18 cellular contexts compared by ENCODE assay signal in genomic region chr2:138274421-138275291, GRCh38.
A peak's percentile ranks its signal among the peaks of the same experiment; 100 is the strongest.
DNase-seq lines count a peak whose midpoint lies in the region; ATAC-seq, FAIRE-seq and TF ChIP-seq lines count a peak whose summit lies in the region.
"Had no signal": no experiment of that assay in that cellular context is flagged by ENCODE, and none has a peak within 500 bp of the region (broad histone marks: within the 10 kb centered on the region; RNA-seq: fewer than 3 reads in every experiment).

No MANE protein-coding gene starts in this region.

- H3K4me1 ChIP-seq in Caco-2 (peaks cover 49% of the 10 kb centered on the region), mammary epithelial cell (ENCODE audit: insufficient read depth, low read length) (peaks cover 13% of the 10 kb centered on the region), HepG2 (ENCODE audit: insufficient read depth, low read length) (peaks cover 64% of the 10 kb centered on the region)

- ATAC-seq in HepG2: no peak

- H3K9me3 Mint-ChIP-seq in Caco-2 (ENCODE audit: unreplicated experiment): peaks cover 6% of the 10 kb centered on the region
- no peaks in the 10 kb centered on the region for H3K9me3 Mint-ChIP-seq in activated CD4-positive, alpha-beta T cell treated with anti-CD3 and anti-CD28 coated beads, Interleukin-2, amount 10 ng/mL, durations not matched to agents 7 days and 5 days
- H3K9me3 Mint-ChIP-seq in activated naive CD4-positive, alpha-beta T cell treated with anti-CD3 and anti-CD28 coated beads, Interleukin-2, amount 10 ng/mL, durations not matched to agents 7 days and 5 days: peaks cover 5% of the 10 kb centered on the region
- H3K9me3 Mint-ChIP-seq: activated T-helper 2 cell treated with anti-CD3 and anti-CD28 coated beads, Interferon-gamma antibody, Interleukin-2, Interleukin-4, amounts not matched to agents 10 μg/mL and 5 μg/mL and 100 μg/mL, durations not matched to agents 14 hours and 24 hours and 36 hours; neural crest cell had no signal

- H3K9me3 ChIP-seq in Caco-2: no peaks in the 10 kb centered on the region
- H3K9me3 ChIP-seq in MG63: no peaks in the 10 kb centered on the region; the same call in 1 of the 2 replicates
- H3K9me3 ChIP-seq in mammary epithelial cell (replicated peaks; ENCODE audit: insufficient read depth, low read length): peaks cover 13% of the 10 kb centered on the region
- H3K9me3 ChIP-seq in HepG2 (ENCODE audit: low read length): no peaks in the 10 kb centered on the region

- TF ChIP-seq EP300 in HepG2 (IDR thresholded peaks at IDR 0.05; ENCODE audit: low read depth in 2 of 2, low read length in 2 of 2): no peak
- no peak for TF ChIP-seq EP300 in HepG2 (CRISPR knock-in tag; IDR thresholded peaks at IDR 0.05; ENCODE audit: borderline replicate concordance)

- no peaks in the 10 kb centered on the region for H3K27me3 Mint-ChIP-seq in Caco-2 (ENCODE audit: insufficient read depth, unreplicated experiment)
- H3K27me3 Mint-ChIP-seq in activated CD4-positive, alpha-beta T cell treated with anti-CD3 and anti-CD28 coated beads, Interleukin-2, amount 10 ng/mL, durations not matched to agents 7 days and 5 days: no peaks in the 10 kb centered on the region
- no peaks in the 10 kb centered on the region for H3K27me3 Mint-ChIP-seq in activated naive CD4-positive, alpha-beta T cell treated with anti-CD3 and anti-CD28 coated beads, Interleukin-2, amount 10 ng/mL, durations not matched to agents 7 days and 5 days

- no peak for DNase-seq in Caco-2
- DNase-seq in MG63: peak; percentile 40
- peak; percentile 88 for DNase-seq in mammary epithelial cell
- no peak for DNase-seq in HepG2 (ENCODE audit: low spot score)
- DNase-seq in activated CD4-positive, alpha-beta T cell treated with anti-CD3 and anti-CD28 coated beads, Interleukin-2, amount 10 ng/mL, durations not matched to agents 7 days and 5 days: no peak
- DNase-seq in stimulated activated CD4-positive, alpha-beta T cell treated with anti-CD3 and anti-CD28 coated beads, Interleukin-4, amount 100 ng/mL, for 24 hours: no peak
- DNase-seq in activated naive CD4-positive, alpha-beta T cell treated with anti-CD3 and anti-CD28 coated beads, Interleukin-2, amount 10 ng/mL, durations not matched to agents 7 days and 5 days: no peak
- DNase-seq in cardiac septum (ENCODE audit: low spot score): no peak
- DNase-seq: activated CD4-positive, alpha-beta T cell treated with anti-CD3 and anti-CD28 coated beads for 48 hours; caudate nucleus; DND-41; kidney glomerular epithelial cell; NCI-H1436; NCI-H526; stimulated activated CD8-positive, alpha-beta memory T cell treated with anti-CD3 and anti-CD28 coated beads, Interleukin-4, amount 100 ng/mL, for 48 hours; SW 1271 had no signal

- POLR2A ChIA-PET in Caco-2 (lab: Charles Lee) (interaction anchor here (0.7 kb wide), 1 partner anchor 311 kb away, joined by 3 read pairs; the partner anchor contains the start of gene HNMT), HepG2 (lab: Yijun Ruan, JAX) (interaction anchor here (1.3 kb wide), 1 partner anchor 53 kb away, joined by 3 read pairs; no protein-coding TSS in a partner anchor)
- POLR2A ChIA-PET in activated CD4-positive, alpha-beta T cell treated with anti-CD3 and anti-CD28 coated beads, Interleukin-2, amount 10 ng/mL, durations not matched to agents 7 days and 5 days (lab: Charles Lee): interaction anchor here (0.6 kb wide), 1 partner anchor 553 kb away, joined by 4 read pairs; no protein-coding TSS in a partner anchor

- H3K4me3 Mint-ChIP-seq in Caco-2 (ENCODE audit: unreplicated experiment): no peak overlapping the region
- no peak overlapping the region for H3K4me3 Mint-ChIP-seq in activated CD4-positive, alpha-beta T cell treated with anti-CD3 and anti-CD28 coated beads, Interleukin-2, amount 10 ng/mL, durations not matched to agents 7 days and 5 days
- H3K4me3 Mint-ChIP-seq in activated naive CD4-positive, alpha-beta T cell treated with anti-CD3 and anti-CD28 coated beads, Interleukin-2, amount 10 ng/mL, durations not matched to agents 7 days and 5 days: no peak overlapping the region
- H3K4me3 Mint-ChIP-seq: neural crest cell had no signal

- peak overlapping the region; percentile 44 for H2AFZ ChIP-seq in mammary epithelial cell (ENCODE audit: low read depth, low read length)
- H2AFZ ChIP-seq in HepG2 (ENCODE audit: low read length): no peak overlapping the region

- H3K9ac ChIP-seq in mammary epithelial cell (ENCODE audit: insufficient read depth, low read length) (no peak overlapping the region), HepG2 (ENCODE audit: insufficient read depth, low read depth, low read length) (peak overlapping the region; percentile 36; the same call in 1 of the 2 replicates)

- no peaks in the 10 kb centered on the region for H3K27me3 ChIP-seq in Caco-2 (replicated peaks; ENCODE audit: control insufficient read depth, insufficient read depth, low read length)
- no peaks in the 10 kb centered on the region for H3K27me3 ChIP-seq in MG63
- no peaks in the 10 kb centered on the region for H3K27me3 ChIP-seq in mammary epithelial cell (ENCODE audit: insufficient read depth, low read length)
- H3K27me3 ChIP-seq in HepG2 (ENCODE audit: control insufficient read depth in 1 of 2, insufficient read depth in 2 of 2, low read length in 2 of 2): no peaks in the 10 kb centered on the region

- H3K36me3 ChIP-seq in Caco-2 (ENCODE audit: control insufficient read depth, insufficient read depth, low read length): no peaks in the 10 kb centered on the region
- no peaks in the 10 kb centered on the region for H3K36me3 ChIP-seq in MG63
- H3K36me3 ChIP-seq in mammary epithelial cell (ENCODE audit: insufficient read depth, low read length): no peaks in the 10 kb centered on the region
- no peaks in the 10 kb centered on the region for H3K36me3 ChIP-seq in HepG2 (replicated peaks in 1 of 2; ENCODE audit: control insufficient read depth in 1 of 2, insufficient read depth in 2 of 2, low read length in 2 of 2)

- BruUV-seq in Caco-2 (replicated peaks; lab: Mats Ljungman, UMichigan): no TSS peak
- no TSS peak for BruUV-seq in mammary epithelial cell (replicated peaks; lab: Mats Ljungman, UMichigan)
- no TSS peak for BruUV-seq in HepG2 (replicated peaks; lab: Mats Ljungman, UMichigan)

- no peak for TF ChIP-seq POLR2A in HepG2 (IDR thresholded peaks at IDR 0.05; ENCODE audit: insufficient read depth in 1 of 2, low read depth in 2 of 2, low read length in 2 of 2)

- FAIRE-seq in HepG2 (lab: Jason Lieb, UNC): no peak

- H3K4me1 Mint-ChIP-seq in Caco-2 (ENCODE audit: low read depth, unreplicated experiment): peaks cover 29% of the 10 kb centered on the region
- no peaks in the 10 kb centered on the region for H3K4me1 Mint-ChIP-seq in activated CD4-positive, alpha-beta T cell treated with anti-CD3 and anti-CD28 coated beads, Interleukin-2, amount 10 ng/mL, durations not matched to agents 7 days and 5 days
- H3K4me1 Mint-ChIP-seq in activated naive CD4-positive, alpha-beta T cell treated with anti-CD3 and anti-CD28 coated beads, Interleukin-2, amount 10 ng/mL, durations not matched to agents 7 days and 5 days: no peaks in the 10 kb centered on the region

- H3K4me3 ChIP-seq in Caco-2 (ENCODE audit: low read depth, low read length) (no peak overlapping the region), MG63 (no peak overlapping the region), mammary epithelial cell (replicated peaks in 1 of 3; ENCODE audit: insufficient read depth in 1 of 3, low read depth in 2 of 3, low read length in 3 of 3) (no peak overlapping the region), HepG2 (replicated peaks in 1 of 3; ENCODE audit: insufficient read depth in 1 of 3, low read depth in 2 of 3, low read length in 3 of 3) (no peak overlapping the region)

- peak overlapping the region; percentile 86 for H3K27ac Mint-ChIP-seq in Caco-2 (ENCODE audit: unreplicated experiment)
- H3K27ac Mint-ChIP-seq in activated CD4-positive, alpha-beta T cell treated with anti-CD3 and anti-CD28 coated beads, Interleukin-2, amount 10 ng/mL, durations not matched to agents 7 days and 5 days: no peak overlapping the region
- no peak overlapping the region for H3K27ac Mint-ChIP-seq in activated naive CD4-positive, alpha-beta T cell treated with anti-CD3 and anti-CD28 coated beads, Interleukin-2, amount 10 ng/mL, durations not matched to agents 7 days and 5 days
- H3K27ac Mint-ChIP-seq: activated T-helper 2 cell treated with anti-CD3 and anti-CD28 coated beads, Interferon-gamma antibody, Interleukin-2, Interleukin-4, amounts not matched to agents 10 μg/mL and 5 μg/mL and 100 μg/mL, durations not matched to agents 14 hours and 24 hours and 36 hours had no signal

- no peaks in the 10 kb centered on the region for H3K36me3 Mint-ChIP-seq in Caco-2 (ENCODE audit: insufficient read depth, unreplicated experiment)
- no peaks in the 10 kb centered on the region for H3K36me3 Mint-ChIP-seq in activated CD4-positive, alpha-beta T cell treated with anti-CD3 and anti-CD28 coated beads, Interleukin-2, amount 10 ng/mL, durations not matched to agents 7 days and 5 days (ENCODE audit: low read depth)
- no peaks in the 10 kb centered on the region for H3K36me3 Mint-ChIP-seq in activated naive CD4-positive, alpha-beta T cell treated with anti-CD3 and anti-CD28 coated beads, Interleukin-2, amount 10 ng/mL, durations not matched to agents 7 days and 5 days

- H3K4me2 ChIP-seq in mammary epithelial cell (ENCODE audit: insufficient read depth, low read depth, low read length): no peak overlapping the region
- peak overlapping the region; percentile 77; the same call in 1 of the 2 replicates for H3K4me2 ChIP-seq in HepG2 (ENCODE audit: low read depth, low read length)

- TF ChIP-seq CTCF in Caco-2 (IDR thresholded peaks at IDR 0.05; ENCODE audit: insufficient read depth in 1 of 2, low read depth in 1 of 2, low read length in 1 of 2, severe bottlenecking in 1 of 2, unreplicated experiment in 1 of 2) (no peak), mammary epithelial cell (conservative IDR thresholded peaks at IDR 0.05 in 1 of 2, IDR thresholded peaks at IDR 0.05 in 1 of 2; ENCODE audit: extremely low read depth in 1 of 2, insufficient read depth in 1 of 2, low read depth in 1 of 2, low read length in 2 of 2) (no peak), HepG2 (CRISPR knock-in tag; IDR thresholded peaks at IDR 0.05) (no peak)

- intact Hi-C loops in Caco-2 (cut with micrococcal nuclease; ENCODE audit: unreplicated experiment): loop anchor here (10.0 kb wide), 2 partner anchors 330 to 450 kb away; no protein-coding TSS in a partner anchor
- intact Hi-C loops in mammary epithelial cell (cut with micrococcal nuclease): no loop called here
- intact Hi-C loops in HepG2 (cut with micrococcal nuclease; ENCODE audit: unreplicated experiment): loop anchor here (5.0 to 10.0 kb wide), 5 partner anchors 92 to 553 kb away; partner anchors contain the start of gene SPOPL
- intact Hi-C loops in cardiac septum (cut with DNase I): no loop called here

- H4K20me1 ChIP-seq in mammary epithelial cell (ENCODE audit: insufficient read depth, low read length) (no peaks in the 10 kb centered on the region), HepG2 (ENCODE audit: insufficient read depth, low read length) (no peaks in the 10 kb centered on the region)

- H3K27ac ChIP-seq in mammary epithelial cell (ENCODE audit: insufficient read depth, low read depth, low read length) (peak overlapping the region; percentile 25), HepG2 (ENCODE audit: extremely low read length, insufficient read depth, low read length) (peak overlapping the region; percentile 53)

- 29% methylated on average over 3 of the region's 3 CpGs for WGBS in mammary epithelial cell (ENCODE audit: low coverage, missing lambda C conversion rate)
- 95% methylated on average over 3 of the region's 3 CpGs for WGBS in HepG2 (ENCODE audit: low lambda C conversion rate)

- H3K79me2 ChIP-seq in mammary epithelial cell (ENCODE audit: insufficient read depth, low read length): no peaks in the 10 kb centered on the region
- H3K79me2 ChIP-seq in HepG2 (ENCODE audit: insufficient read depth, low read length): no peaks in the 10 kb centered on the region

- dilution Hi-C loops in mammary epithelial cell (cut with HindIII; ENCODE audit: low sequenced_read_pairs): no loop called here

- TF ChIP-seq RAD21 in HepG2 (CRISPR knock-in tag; IDR thresholded peaks at IDR 0.05): no peak

- in situ Hi-C loops in mammary epithelial cell (cut with MboI; ENCODE audit: low sequenced_read_pairs in 2 of 2) (no loop called here), HepG2 (cut with HindIII; ENCODE audit: extremely low pct_ligation_motif_present, low pct_unique_long_range_greater_than_20kb) (no loop called here)

- CTCF ChIA-PET in Caco-2 (lab: Charles Lee): no interaction called here
- CTCF ChIA-PET in mammary epithelial cell (lab: Charles Lee; ENCODE audit: low non-redundant PET): no interaction called here
- CTCF ChIA-PET in HepG2 (lab: Yijun Ruan, JAX; ENCODE audit: low intra/inter-chr PET ratio, low total read pairs): no interaction called here
- CTCF ChIA-PET in activated CD4-positive, alpha-beta T cell treated with anti-CD3 and anti-CD28 coated beads, Interleukin-2, amount 10 ng/mL, durations not matched to agents 7 days and 5 days (lab: Charles Lee): no interaction called here
- CTCF ChIA-PET in activated naive CD4-positive, alpha-beta T cell treated with anti-CD3 and anti-CD28 coated beads, Interleukin-2, amount 10 ng/mL, durations not matched to agents 7 days and 5 days (lab: Charles Lee): no interaction called here

Comparison
In these comparisons a context has a peak if more than half of its experiments do, and no peak if none do; other contexts are left out.
1. DNase-seq: peak in MG63 (single experiment) and mammary epithelial cell (single experiment); none in Caco-2 (0 of 2), HepG2 (single experiment), activated CD4-positive, alpha-beta T cell treated with anti-CD3 and anti-CD28 coated beads, Interleukin-2, amount 10 ng/mL, durations not matched to agents 7 days and 5 days (single experiment), stimulated activated CD4-positive, alpha-beta T cell treated with anti-CD3 and anti-CD28 coated beads, Interleukin-4, amount 100 ng/mL, for 24 hours (single experiment), activated naive CD4-positive, alpha-beta T cell treated with anti-CD3 and anti-CD28 coated beads, Interleukin-2, amount 10 ng/mL, durations not matched to agents 7 days and 5 days (single experiment) and cardiac septum (single experiment).
2. intact Hi-C loops: an anchor here in Caco-2 (10.0 kb wide) and HepG2 (5.0 to 10.0 kb wide); none called in mammary epithelial cell and cardiac septum.